Comparison of ENCODE assay signal across 1 cellular context in the genomic region with DNA sequence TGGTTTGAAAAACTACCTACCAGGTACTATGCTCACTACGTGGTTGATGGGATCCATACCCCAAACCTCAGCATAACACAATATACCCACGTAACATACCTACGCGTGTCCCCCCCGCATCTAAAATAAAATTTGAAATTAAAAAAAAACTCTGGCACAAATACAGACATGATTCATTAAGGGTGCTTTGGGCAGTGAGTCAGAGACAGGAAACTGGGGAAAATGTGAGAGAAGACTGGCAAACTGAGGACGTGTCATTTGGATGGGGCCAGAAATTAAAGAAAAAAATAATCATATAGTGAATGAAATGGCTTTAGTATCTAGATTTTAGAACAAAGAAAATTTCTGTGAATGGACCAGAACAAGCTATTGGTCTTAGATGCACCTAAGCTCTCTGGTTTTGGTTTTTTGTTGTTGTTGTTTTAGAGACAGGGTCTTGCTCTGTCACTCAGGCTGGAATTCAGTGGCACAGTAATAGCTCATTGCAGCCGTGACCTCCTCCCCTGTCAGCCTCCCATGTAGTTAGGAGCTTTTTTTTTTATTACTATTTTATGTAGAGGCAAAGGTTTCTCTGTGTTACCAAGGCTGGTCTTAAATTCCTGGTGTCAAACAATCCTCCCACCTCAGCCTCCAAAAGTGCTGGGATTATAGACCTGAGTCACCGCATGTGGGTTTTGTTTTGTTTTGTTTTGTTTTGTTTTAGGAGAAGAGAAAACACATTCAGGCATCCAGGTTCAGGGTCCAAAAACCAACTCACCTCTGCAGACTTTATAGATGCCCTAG.
TF ChIP-seq lines count a peak whose summit lies in the region.

No MANE protein-coding gene starts in this region.

TF ChIP-seq in HCT116, 20 proteins besides CTCF, POLR2A, EP300 and RAD21 (continued from another document):
- TF ChIP-seq, protein P1, sequence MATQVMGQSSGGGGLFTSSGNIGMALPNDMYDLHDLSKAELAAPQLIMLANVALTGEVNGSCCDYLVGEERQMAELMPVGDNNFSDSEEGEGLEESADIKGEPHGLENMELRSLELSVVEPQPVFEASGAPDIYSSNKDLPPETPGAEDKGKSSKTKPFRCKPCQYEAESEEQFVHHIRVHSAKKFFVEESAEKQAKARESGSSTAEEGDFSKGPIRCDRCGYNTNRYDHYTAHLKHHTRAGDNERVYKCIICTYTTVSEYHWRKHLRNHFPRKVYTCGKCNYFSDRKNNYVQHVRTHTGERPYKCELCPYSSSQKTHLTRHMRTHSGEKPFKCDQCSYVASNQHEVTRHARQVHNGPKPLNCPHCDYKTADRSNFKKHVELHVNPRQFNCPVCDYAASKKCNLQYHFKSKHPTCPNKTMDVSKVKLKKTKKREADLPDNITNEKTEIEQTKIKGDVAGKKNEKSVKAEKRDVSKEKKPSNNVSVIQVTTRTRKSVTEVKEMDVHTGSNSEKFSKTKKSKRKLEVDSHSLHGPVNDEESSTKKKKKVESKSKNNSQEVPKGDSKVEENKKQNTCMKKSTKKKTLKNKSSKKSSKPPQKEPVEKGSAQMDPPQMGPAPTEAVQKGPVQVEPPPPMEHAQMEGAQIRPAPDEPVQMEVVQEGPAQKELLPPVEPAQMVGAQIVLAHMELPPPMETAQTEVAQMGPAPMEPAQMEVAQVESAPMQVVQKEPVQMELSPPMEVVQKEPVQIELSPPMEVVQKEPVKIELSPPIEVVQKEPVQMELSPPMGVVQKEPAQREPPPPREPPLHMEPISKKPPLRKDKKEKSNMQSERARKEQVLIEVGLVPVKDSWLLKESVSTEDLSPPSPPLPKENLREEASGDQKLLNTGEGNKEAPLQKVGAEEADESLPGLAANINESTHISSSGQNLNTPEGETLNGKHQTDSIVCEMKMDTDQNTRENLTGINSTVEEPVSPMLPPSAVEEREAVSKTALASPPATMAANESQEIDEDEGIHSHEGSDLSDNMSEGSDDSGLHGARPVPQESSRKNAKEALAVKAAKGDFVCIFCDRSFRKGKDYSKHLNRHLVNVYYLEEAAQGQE (IDR thresholded peaks at IDR 0.05; ENCODE audit: low read depth) = no peak
